ENCODE assay signal across 1 cellular context in the genomic region with DNA sequence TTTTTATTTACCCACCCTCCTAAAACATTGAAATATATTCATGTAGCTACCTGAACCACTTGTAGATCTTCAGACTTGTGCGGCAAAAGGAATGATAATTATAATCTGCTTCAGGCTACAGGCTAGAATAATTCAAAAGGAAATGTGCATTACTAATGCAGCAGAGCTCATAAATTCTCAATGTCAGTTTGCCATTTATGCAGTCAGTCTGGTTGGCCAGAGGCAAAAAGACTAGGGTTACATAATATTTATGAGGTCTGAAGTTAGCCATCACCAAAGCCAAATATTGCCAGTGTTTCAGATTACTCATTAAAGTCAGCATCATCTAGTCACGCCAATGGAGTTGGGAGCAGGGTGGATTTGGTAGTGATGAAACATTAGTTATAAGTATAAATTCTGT.
TF ChIP-seq lines count a peak whose summit lies in the region.

No MANE protein-coding gene starts in this region.

TF ChIP-seq in HEK293, 187 proteins besides CTCF, POLR2A, EP300 and RAD21 (continued from another document and continues in another):
- TF ChIP-seq GFI1B (tag by site-specific recombination; IDR thresholded peaks at IDR 0.05), result no peak
- TF ChIP-seq ZNF391 (tag by site-specific recombination; IDR thresholded peaks at IDR 0.05; ENCODE audit: borderline replicate concordance, low read depth), result no peak
- TF ChIP-seq ZNF658 (tag by site-specific recombination; IDR thresholded peaks at IDR 0.05), result no peak
- TF ChIP-seq ZNF558 (tag by site-specific recombination; IDR thresholded peaks at IDR 0.05), result 0 out of 2 replicates have a peak, but pooled peaks have one; percentile 11
- TF ChIP-seq SALL2 (tag by site-specific recombination; IDR thresholded peaks at IDR 0.05; ENCODE audit: borderline replicate concordance), result no peak
- TF ChIP-seq ZNF529 (tag by site-specific recombination; IDR thresholded peaks at IDR 0.05; ENCODE audit: insufficient replicate concordance), result no peak
- TF ChIP-seq, protein P1, sequence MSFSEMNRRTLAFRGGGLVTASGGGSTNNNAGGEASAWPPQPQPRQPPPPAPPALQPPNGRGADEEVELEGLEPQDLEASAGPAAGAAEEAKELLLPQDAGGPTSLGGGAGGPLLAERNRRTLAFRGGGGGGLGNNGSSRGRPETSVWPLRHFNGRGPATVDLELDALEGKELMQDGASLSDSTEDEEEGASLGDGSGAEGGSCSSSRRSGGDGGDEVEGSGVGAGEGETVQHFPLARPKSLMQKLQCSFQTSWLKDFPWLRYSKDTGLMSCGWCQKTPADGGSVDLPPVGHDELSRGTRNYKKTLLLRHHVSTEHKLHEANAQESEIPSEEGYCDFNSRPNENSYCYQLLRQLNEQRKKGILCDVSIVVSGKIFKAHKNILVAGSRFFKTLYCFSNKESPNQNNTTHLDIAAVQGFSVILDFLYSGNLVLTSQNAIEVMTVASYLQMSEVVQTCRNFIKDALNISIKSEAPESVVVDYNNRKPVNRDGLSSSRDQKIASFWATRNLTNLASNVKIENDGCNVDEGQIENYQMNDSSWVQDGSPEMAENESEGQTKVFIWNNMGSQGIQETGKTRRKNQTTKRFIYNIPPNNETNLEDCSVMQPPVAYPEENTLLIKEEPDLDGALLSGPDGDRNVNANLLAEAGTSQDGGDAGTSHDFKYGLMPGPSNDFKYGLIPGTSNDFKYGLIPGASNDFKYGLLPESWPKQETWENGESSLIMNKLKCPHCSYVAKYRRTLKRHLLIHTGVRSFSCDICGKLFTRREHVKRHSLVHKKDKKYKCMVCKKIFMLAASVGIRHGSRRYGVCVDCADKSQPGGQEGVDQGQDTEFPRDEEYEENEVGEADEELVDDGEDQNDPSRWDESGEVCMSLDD (tag by site-specific recombination; IDR thresholded peaks at IDR 0.05), result no peak
- TF ChIP-seq PRDM6 (tag by site-specific recombination; IDR thresholded peaks at IDR 0.05), result peak; percentile 90
- TF ChIP-seq ZNF664 (tag by site-specific recombination; IDR thresholded peaks at IDR 0.05), result no peak
- TF ChIP-seq ZNF184 (tag by site-specific recombination; IDR thresholded peaks at IDR 0.05), result no peak
- TF ChIP-seq, protein P2, sequence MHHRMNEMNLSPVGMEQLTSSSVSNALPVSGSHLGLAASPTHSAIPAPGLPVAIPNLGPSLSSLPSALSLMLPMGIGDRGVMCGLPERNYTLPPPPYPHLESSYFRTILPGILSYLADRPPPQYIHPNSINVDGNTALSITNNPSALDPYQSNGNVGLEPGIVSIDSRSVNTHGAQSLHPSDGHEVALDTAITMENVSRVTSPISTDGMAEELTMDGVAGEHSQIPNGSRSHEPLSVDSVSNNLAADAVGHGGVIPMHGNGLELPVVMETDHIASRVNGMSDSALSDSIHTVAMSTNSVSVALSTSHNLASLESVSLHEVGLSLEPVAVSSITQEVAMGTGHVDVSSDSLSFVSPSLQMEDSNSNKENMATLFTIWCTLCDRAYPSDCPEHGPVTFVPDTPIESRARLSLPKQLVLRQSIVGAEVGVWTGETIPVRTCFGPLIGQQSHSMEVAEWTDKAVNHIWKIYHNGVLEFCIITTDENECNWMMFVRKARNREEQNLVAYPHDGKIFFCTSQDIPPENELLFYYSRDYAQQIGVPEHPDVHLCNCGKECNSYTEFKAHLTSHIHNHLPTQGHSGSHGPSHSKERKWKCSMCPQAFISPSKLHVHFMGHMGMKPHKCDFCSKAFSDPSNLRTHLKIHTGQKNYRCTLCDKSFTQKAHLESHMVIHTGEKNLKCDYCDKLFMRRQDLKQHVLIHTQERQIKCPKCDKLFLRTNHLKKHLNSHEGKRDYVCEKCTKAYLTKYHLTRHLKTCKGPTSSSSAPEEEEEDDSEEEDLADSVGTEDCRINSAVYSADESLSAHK (tag by site-specific recombination; IDR thresholded peaks at IDR 0.05), result peak; percentile 62
- TF ChIP-seq ZSCAN16 (tag by site-specific recombination; IDR thresholded peaks at IDR 0.05), result no peak
- TF ChIP-seq ZNF416 (tag by site-specific recombination; IDR thresholded peaks at IDR 0.05), result no peak
- TF ChIP-seq, protein P3, sequence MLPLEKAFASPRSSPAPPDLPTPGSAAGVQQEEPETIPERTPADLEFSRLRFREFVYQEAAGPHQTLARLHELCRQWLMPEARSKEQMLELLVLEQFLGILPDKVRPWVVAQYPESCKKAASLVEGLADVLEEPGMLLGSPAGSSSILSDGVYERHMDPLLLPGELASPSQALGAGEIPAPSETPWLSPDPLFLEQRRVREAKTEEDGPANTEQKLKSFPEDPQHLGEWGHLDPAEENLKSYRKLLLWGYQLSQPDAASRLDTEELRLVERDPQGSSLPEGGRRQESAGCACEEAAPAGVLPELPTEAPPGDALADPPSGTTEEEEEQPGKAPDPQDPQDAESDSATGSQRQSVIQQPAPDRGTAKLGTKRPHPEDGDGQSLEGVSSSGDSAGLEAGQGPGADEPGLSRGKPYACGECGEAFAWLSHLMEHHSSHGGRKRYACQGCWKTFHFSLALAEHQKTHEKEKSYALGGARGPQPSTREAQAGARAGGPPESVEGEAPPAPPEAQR (tag by site-specific recombination; IDR thresholded peaks at IDR 0.05), result no peak
- peak; percentile 89 for TF ChIP-seq IKZF3 (tag by site-specific recombination; IDR thresholded peaks at IDR 0.05)
- TF ChIP-seq, protein P4, sequence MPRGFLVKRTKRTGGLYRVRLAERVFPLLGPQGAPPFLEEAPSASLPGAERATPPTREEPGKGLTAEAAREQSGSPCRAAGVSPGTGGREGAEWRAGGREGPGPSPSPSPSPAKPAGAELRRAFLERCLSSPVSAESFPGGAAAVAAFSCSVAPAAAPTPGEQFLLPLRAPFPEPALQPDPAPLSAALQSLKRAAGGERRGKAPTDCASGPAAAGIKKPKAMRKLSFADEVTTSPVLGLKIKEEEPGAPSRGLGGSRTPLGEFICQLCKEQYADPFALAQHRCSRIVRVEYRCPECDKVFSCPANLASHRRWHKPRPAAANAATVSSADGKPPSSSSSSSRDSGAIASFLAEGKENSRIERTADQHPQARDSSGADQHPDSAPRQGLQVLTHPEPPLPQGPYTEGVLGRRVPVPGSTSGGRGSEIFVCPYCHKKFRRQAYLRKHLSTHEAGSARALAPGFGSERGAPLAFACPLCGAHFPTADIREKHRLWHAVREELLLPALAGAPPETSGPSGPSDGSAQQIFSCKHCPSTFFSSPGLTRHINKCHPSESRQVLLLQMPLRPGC (tag by site-specific recombination; IDR thresholded peaks at IDR 0.05), result peak; percentile 76; the same call in 1 of the 2 replicates
- TF ChIP-seq YY2 (tag by site-specific recombination; IDR thresholded peaks at IDR 0.05), result no peak
- peak; percentile 61; the same call in 1 of the 2 replicates for TF ChIP-seq ZNF692 (tag by site-specific recombination; IDR thresholded peaks at IDR 0.05)
- peak; percentile 92 for TF ChIP-seq ZEB2 (tag by site-specific recombination; IDR thresholded peaks at IDR 0.05)
- no peak for TF ChIP-seq ZNF133 (tag by site-specific recombination; IDR thresholded peaks at IDR 0.05)
- no peak for TF ChIP-seq KLF7 (tag by site-specific recombination; IDR thresholded peaks at IDR 0.05; ENCODE audit: borderline replicate concordance)
- TF ChIP-seq ZNF324 (tag by site-specific recombination; IDR thresholded peaks at IDR 0.05), result peak; percentile 42; the same call in 1 of the 2 replicates
- TF ChIP-seq BCL6B (tag by site-specific recombination; IDR thresholded peaks at IDR 0.05), result no peak
- TF ChIP-seq ZNF555 (tag by site-specific recombination; conservative IDR thresholded peaks at IDR 0.05), result no peak
- no peak for TF ChIP-seq MZF1 (tag by site-specific recombination; IDR thresholded peaks at IDR 0.05; ENCODE audit: borderline replicate concordance)
- no peak; the same call in 1 of the 2 replicates for TF ChIP-seq TRIM28 (IDR thresholded peaks at IDR 0.05; ENCODE audit: borderline replicate concordance, low read length)
- peak; percentile 97 for TF ChIP-seq FEZF1 (tag by site-specific recombination; IDR thresholded peaks at IDR 0.05)
- no peak for TF ChIP-seq ZNF354C (tag by site-specific recombination; IDR thresholded peaks at IDR 0.05; ENCODE audit: borderline replicate concordance, low read depth)
- no peak for TF ChIP-seq SP3 (tag by site-specific recombination; IDR thresholded peaks at IDR 0.05)
- no peak for TF ChIP-seq ZNF704 (tag by site-specific recombination; IDR thresholded peaks at IDR 0.05)
- no peak for TF ChIP-seq ZNF426 (tag by site-specific recombination; IDR thresholded peaks at IDR 0.05)
- no peak for TF ChIP-seq ZNF292 (tag by site-specific recombination; IDR thresholded peaks at IDR 0.05; ENCODE audit: borderline replicate concordance, low read depth)
- TF ChIP-seq ZNF707 (tag by site-specific recombination; IDR thresholded peaks at IDR 0.05), result no peak
- TF ChIP-seq TCF7L2 (IDR thresholded peaks at IDR 0.05; ENCODE audit: borderline replicate concordance, low read depth, low read length), result 0 out of 2 replicates have a peak, but pooled peaks have one; percentile 33
- TF ChIP-seq SCRT2 (tag by site-specific recombination; IDR thresholded peaks at IDR 0.05), result peak; percentile 87
- TF ChIP-seq, protein P5, sequence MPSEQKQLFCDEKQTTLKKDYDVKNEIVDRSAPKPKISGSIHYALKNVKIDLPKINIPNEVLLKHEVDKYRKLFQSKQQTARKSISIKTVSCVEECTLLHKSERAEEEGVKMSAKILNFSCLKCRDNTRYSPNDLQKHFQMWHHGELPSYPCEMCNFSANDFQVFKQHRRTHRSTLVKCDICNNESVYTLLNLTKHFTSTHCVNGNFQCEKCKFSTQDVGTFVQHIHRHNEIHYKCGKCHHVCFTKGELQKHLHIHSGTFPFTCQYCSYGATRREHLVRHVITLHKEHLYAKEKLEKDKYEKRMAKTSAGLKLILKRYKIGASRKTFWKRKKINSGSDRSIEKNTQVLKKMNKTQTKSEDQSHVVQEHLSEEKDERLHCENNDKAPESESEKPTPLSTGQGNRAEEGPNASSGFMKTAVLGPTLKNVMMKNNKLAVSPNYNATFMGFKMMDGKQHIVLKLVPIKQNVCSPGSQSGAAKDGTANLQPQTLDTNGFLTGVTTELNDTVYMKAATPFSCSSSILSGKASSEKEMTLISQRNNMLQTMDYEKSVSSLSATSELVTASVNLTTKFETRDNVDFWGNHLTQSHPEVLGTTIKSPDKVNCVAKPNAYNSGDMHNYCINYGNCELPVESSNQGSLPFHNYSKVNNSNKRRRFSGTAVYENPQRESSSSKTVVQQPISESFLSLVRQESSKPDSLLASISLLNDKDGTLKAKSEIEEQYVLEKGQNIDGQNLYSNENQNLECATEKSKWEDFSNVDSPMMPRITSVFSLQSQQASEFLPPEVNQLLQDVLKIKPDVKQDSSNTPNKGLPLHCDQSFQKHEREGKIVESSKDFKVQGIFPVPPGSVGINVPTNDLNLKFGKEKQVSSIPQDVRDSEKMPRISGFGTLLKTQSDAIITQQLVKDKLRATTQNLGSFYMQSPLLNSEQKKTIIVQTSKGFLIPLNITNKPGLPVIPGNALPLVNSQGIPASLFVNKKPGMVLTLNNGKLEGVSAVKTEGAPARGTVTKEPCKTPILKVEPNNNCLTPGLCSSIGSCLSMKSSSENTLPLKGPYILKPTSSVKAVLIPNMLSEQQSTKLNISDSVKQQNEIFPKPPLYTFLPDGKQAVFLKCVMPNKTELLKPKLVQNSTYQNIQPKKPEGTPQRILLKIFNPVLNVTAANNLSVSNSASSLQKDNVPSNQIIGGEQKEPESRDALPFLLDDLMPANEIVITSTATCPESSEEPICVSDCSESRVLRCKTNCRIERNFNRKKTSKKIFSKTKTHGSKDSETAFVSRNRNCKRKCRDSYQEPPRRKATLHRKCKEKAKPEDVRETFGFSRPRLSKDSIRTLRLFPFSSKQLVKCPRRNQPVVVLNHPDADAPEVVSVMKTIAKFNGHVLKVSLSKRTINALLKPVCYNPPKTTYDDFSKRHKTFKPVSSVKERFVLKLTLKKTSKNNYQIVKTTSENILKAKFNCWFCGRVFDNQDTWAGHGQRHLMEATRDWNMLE (tag by site-specific recombination; conservative IDR thresholded peaks at IDR 0.05; ENCODE audit: low read depth), result no peak
- TF ChIP-seq RBAK (tag by site-specific recombination; IDR thresholded peaks at IDR 0.05), result no peak
- no peak for TF ChIP-seq ZNF423 (tag by site-specific recombination; IDR thresholded peaks at IDR 0.05)
- no peak for TF ChIP-seq ZNF404 (tag by site-specific recombination; IDR thresholded peaks at IDR 0.05)
- peak; percentile 91 for TF ChIP-seq ZNF843 (tag by site-specific recombination; IDR thresholded peaks at IDR 0.05)
- no peak for TF ChIP-seq ZNF610 (tag by site-specific recombination; IDR thresholded peaks at IDR 0.05; ENCODE audit: borderline replicate concordance)
